In genomic region chr5:138339086-138339456, GRCh38 we compare ENCODE assay signal across 8 cellular contexts. TPM values are rescaled to one million over a fixed set of nuclear protein-coding genes. Genes with fewer than 3 reads are reported as not detected.
DNase-seq lines count a peak whose midpoint lies in the region; ATAC-seq, FAIRE-seq and TF ChIP-seq lines count a peak whose summit lies in the region.

No MANE protein-coding gene starts in this region.

- RAD21 ChIA-PET in GM12878 (lab: Charles Lee; ENCODE audit: unreplicated experiment): interaction anchor here (0.6 to 1.7 kb wide), 5 partner anchors 11 to 126 kb away, joined by 3 to 17 read pairs (median 4); partner anchors contain the start of genes CDC23 and KDM3B

- BruUV-seq in GM12878 (replicated peaks; lab: Mats Ljungman, UMichigan): TSS peak; percentile 64

- H3K4me1 ChIP-seq in HEK293 (ENCODE audit: control insufficient read depth, insufficient read depth, low read length) (peaks cover 8% of the 10 kb centered on the region), GM12878 (ENCODE audit: control insufficient read depth, insufficient read depth, low read length) (no peaks in the 10 kb centered on the region), liver (ENCODE audit: control insufficient read depth in 4 of 4, insufficient read depth in 4 of 4, low read length in 3 of 4) (peaks cover 1 to 13% (median 7%) of the 10 kb centered on the region in 4 donors), tibial artery (peaks cover 0 to 35% (median 24%) of the 10 kb centered on the region in 4 donors)

- H3K9me3 ChIP-seq in HEK293 (ENCODE audit: control insufficient read depth, insufficient read depth, low read depth, low read length) (no peaks in the 10 kb centered on the region), GM12878 (replicated peaks; ENCODE audit: control insufficient read depth, insufficient read depth, low read length) (no peaks in the 10 kb centered on the region), liver (ENCODE audit: control insufficient read depth in 4 of 4, low read length in 3 of 4) (no peaks in the 10 kb centered on the region), tibial artery (no peaks in the 10 kb centered on the region)

- H4K20me1 ChIP-seq in GM12878 (ENCODE audit: control insufficient read depth, insufficient read depth): 0 out of 2 replicates have a peak, but pooled peaks cover 3% of the 10 kb centered on the region

- peak overlapping the region; percentile 69 for H3K4me2 ChIP-seq in GM12878 (ENCODE audit: control insufficient read depth, insufficient read depth)

- no peaks in the 10 kb centered on the region for H3K27me3 ChIP-seq in GM12878 (replicated peaks in 1 of 2; ENCODE audit: control insufficient read depth in 2 of 2, insufficient read depth in 2 of 2, low read length in 1 of 2)
- no peaks in the 10 kb centered on the region for H3K27me3 ChIP-seq in liver (ENCODE audit: control insufficient read depth in 4 of 4, insufficient read depth in 4 of 4, low read length in 3 of 4)
- no peaks in the 10 kb centered on the region for H3K27me3 ChIP-seq in tibial artery

- no peak for DNase-seq in GM12878 (ENCODE audit: low read depth, low spot score)
- no peak for DNase-seq in tibial artery
- DNase-seq in DMS153 treated with DMSO at 0.1 percent for 48 hours (lab: John Stamatoyannopoulos, UW; ENCODE audit: unreplicated experiment): no peak
- DNase-seq in NCI-H774 (lab: John Stamatoyannopoulos, UW): no peak

- H3K27ac ChIP-seq in 22Rv1: peak overlapping the region; percentile 81
- peak overlapping the region; percentile 98; the same call in 1 of the 2 replicates for H3K27ac ChIP-seq in HEK293 (ENCODE audit: extremely low read depth, low read depth, low read length)
- peak overlapping the region; percentile 96 for H3K27ac ChIP-seq in GM12878 (ENCODE audit: control insufficient read depth, insufficient read depth)
- H3K27ac ChIP-seq in liver (ENCODE audit: low read depth in 1 of 2, low read length in 2 of 2): peak overlapping the region; percentile 95 to 99
- peak overlapping the region; percentile 95 to 98 for H3K27ac ChIP-seq in tibial artery

- no peak for TF ChIP-seq EP300 in GM12878 (IDR thresholded peaks at IDR 0.05; ENCODE audit: borderline replicate concordance in 1 of 2, control insufficient read depth in 1 of 2, low read depth in 2 of 2, low read length in 2 of 2)

- FAIRE-seq in GM12878 (lab: Jason Lieb, UNC): no peak

- H3K9ac ChIP-seq in GM12878 (ENCODE audit: control insufficient read depth, insufficient read depth, low read length) (peak overlapping the region; percentile 82), liver (ENCODE audit: low read depth in 1 of 2, low read length in 2 of 2) (peak overlapping the region; percentile 26 to 76)

- no peak for TF ChIP-seq POLR2A in GM12878 (IDR thresholded peaks at IDR 0.05; ENCODE audit: low read depth, low read length)

- H3K36me3 ChIP-seq in HEK293 (ENCODE audit: control insufficient read depth in 2 of 2, insufficient read depth in 1 of 2, low read length in 2 of 2) (peaks cover 23 to 45% of the 10 kb centered on the region in 2 experiments), GM12878 (ENCODE audit: control insufficient read depth in 2 of 2, insufficient read depth in 2 of 2, low read length in 1 of 2) (peaks cover 0 to 3% of the 10 kb centered on the region in 2 experiments; a peak in 2 of 4 replicates), liver (ENCODE audit: control insufficient read depth in 4 of 4, insufficient read depth in 3 of 4, low read depth in 1 of 4, low read length in 3 of 4) (peaks cover 0 to 14% (median 9%) of the 10 kb centered on the region in 4 donors), tibial artery (peaks cover 12 to 30% (median 18%) of the 10 kb centered on the region in 3 donors)

- 1% methylated on average over 8 of the region's 8 CpGs for WGBS in GM12878 (ENCODE audit: insufficient coverage, insufficient replicate concordance, low lambda C conversion rate, missing lambda C conversion rate)
- WGBS in liver: 53% methylated on average over 8 of the region's 8 CpGs

- peaks cover 35% of the 10 kb centered on the region for H3K79me2 ChIP-seq in GM12878 (ENCODE audit: control insufficient read depth, insufficient read depth, low read length)

- no peak overlapping the region for H2AFZ ChIP-seq in GM12878 (ENCODE audit: control insufficient read depth, low read depth, low read length)

- CTCF ChIA-PET in HEK293 (lab: Yijun Ruan, JAX) (interaction anchor here (2.2 to 17.0 kb wide), 2 partner anchors 13 to 116 kb away, joined by 8 to 273 read pairs; partner anchors contain the start of gene KDM3B), GM12878 (lab: Yijun Ruan, JAX) (interaction anchor here (0.6 to 9.1 kb wide), 8 partner anchors 9 to 274 kb away, joined by 3 to 266 read pairs (median 3); partner anchors contain the start of gene KDM3B)

- in situ Hi-C loops in GM12878 (cut with MboI): no loop called here

- SMC1A ChIA-PET in GM12878 (lab: Charles Lee; ENCODE audit: uncharacterized antibody, unreplicated experiment): interaction anchor here (0.6 to 6.1 kb wide), 6 partner anchors 10 to 161 kb away, joined by 3 to 102 read pairs (median 4); partner anchors contain the start of gene KDM3B

- intact Hi-C loops in GM12878 (cut with micrococcal nuclease; ENCODE audit: unreplicated experiment): loop anchor here (5.0 kb wide), 2 partner anchors 162 to 203 kb away; partner anchors contain the start of genes BRD8, ETF1 and KIF20A
- intact Hi-C loops in tibial artery (cut with DNase I; ENCODE audit: low total_unique reads): no loop called here

- ATAC-seq in GM12878: peak; percentile 5
- ATAC-seq in HG03280 (IDR thresholded peaks at IDR 0.05; ENCODE audit: unreplicated experiment): no peak

- POLR2A ChIA-PET in HEK293 (lab: Yijun Ruan, JAX): interaction anchor here (0.9 to 3.7 kb wide), 9 partner anchors 7 to 204 kb away, joined by 3 to 114 read pairs (median 6); partner anchors contain the start of genes CDC23, CDC25C, ETF1 and KDM3B
- POLR2A ChIA-PET in GM12878 (lab: Charles Lee): interaction anchor here (0.5 to 10.1 kb wide), 4 partner anchors 8 to 40 kb away, joined by 3 to 143 read pairs (median 6); partner anchors contain the start of genes CDC25C and KDM3B

- TF ChIP-seq RAD21 in GM12878 (IDR thresholded peaks at IDR 0.05; ENCODE audit: insufficient read depth, low read depth, low read length) (no peak), liver (IDR thresholded peaks at IDR 0.05) (no peak)

- TF ChIP-seq CTCF in 22Rv1 (IDR thresholded peaks at IDR 0.05) (no peak), HEK293 (tag by site-specific recombination; IDR thresholded peaks at IDR 0.05) (no peak), GM12878 (IDR thresholded peaks at IDR 0.05 in 2 of 3, conservative IDR thresholded peaks at IDR 0.05 in 1 of 3; ENCODE audit: control insufficient read depth in 2 of 3, extremely low read depth in 1 of 3, insufficient read depth in 1 of 3, low read depth in 3 of 3, low read length in 3 of 3) (no peak), liver (IDR thresholded peaks at IDR 0.05; ENCODE audit: low read depth, low read length, missing input control) (no peak), tibial artery (IDR thresholded peaks at IDR 0.05) (no peak)

- H3K4me3 ChIP-seq in HEK293 (ENCODE audit: low read depth, low read length) (peak overlapping the region; percentile 83), GM12878 (peak overlapping the region; percentile 90), liver (ENCODE audit: low read depth in 1 of 3, low read length in 3 of 3) (peak overlapping the region; percentile 73 to 86 (median 81)), tibial artery (peak overlapping the region; percentile 80 to 97)

RNA-seq across cellular contexts. Expression of gene FAM53C, which starts 1.0 kb away (rescaled TPM):
- total RNA-seq in GM12878 (2013; cell fraction: nucleolus; rRNA removed): 26.9 and 29.4 TPM in 2 replicates
- total RNA-seq in GM12878 (2014; rRNA removed) (25.6 and 29.4 TPM in 2 replicates), GM12878 (2014; rRNA removed; fragmentation: Illumina TruSeq; extraction: Trizol) (16.8 and 17.6 TPM in 2 replicates), GM12878 (2021) (27.9 and 31.3 TPM in 2 replicates), liver (10 to 100 TPM; 11.1 to 16.9 TPM)
- polyA plus RNA-seq in GM12878 (2011; ENCODE audit: low read depth): 22.9 TPM
- polyA plus RNA-seq in GM12878 (2011; rRNA removed) (21.8 and 29.3 TPM in 2 replicates), GM12878 (2014; fragmentation: Illumina TruSeq; extraction: Trizol) (20.1 and 22.5 TPM in 2 replicates), GM12878 (2014; fragmentation: Nextera tagmentation; extraction: Ambion mirVana) (1 to 10 TPM; 8.0 to 8.8 TPM), GM12878 (2014; rRNA removed) (21.3 and 22.0 TPM in 2 replicates), GM12878 (2016; fragmentation: Nextera tagmentation; extraction: Ambion mirVana) (10 to 100 TPM; 29.3 to 30.8 TPM), liver (1 to 10 TPM; 4.2 to 6.6 TPM)
- 25.3 and 31.6 TPM in 2 replicates for polyA plus RNA-seq in GM12878 (2011; cell fraction: cytosol; rRNA removed)
- polyA plus RNA-seq in GM12878 (2011; cell fraction: nucleus; rRNA removed): 32.4 and 38.4 TPM in 2 replicates
- 23.5 and 28.3 TPM in 2 replicates for polyA plus RNA-seq in GM12878 (2012)
- 33.6 and 37.1 TPM in 2 replicates for polyA minus RNA-seq in GM12878 (2011; rRNA and poly(A)+ RNA removed)
- polyA minus RNA-seq in GM12878 (2011; cell fraction: cytosol; rRNA and poly(A)+ RNA removed): 10.2 and 15.2 TPM in 2 replicates
- 16.6 and 21.1 TPM in 2 replicates for polyA minus RNA-seq in GM12878 (2011; cell fraction: nucleus; rRNA and poly(A)+ RNA removed)

RNA-seq across cellular contexts. Expression of gene CDC25C, which starts 7.5 kb away (rescaled TPM):
- 20.1 and 22.2 TPM in 2 replicates for total RNA-seq in GM12878 (2013; cell fraction: nucleolus; rRNA removed)
- total RNA-seq in GM12878 (2014; rRNA removed) (12.2 and 14.4 TPM in 2 replicates), GM12878 (2014; rRNA removed; fragmentation: Illumina TruSeq; extraction: Trizol) (15.1 and 15.4 TPM in 2 replicates), GM12878 (2021) (9.2 and 10.2 TPM in 2 replicates), liver (1 to 10 TPM in 1 of 2 donors, not detected in 1; 6.9 TPM)
- 5.7 TPM for polyA plus RNA-seq in GM12878 (2011; ENCODE audit: low read depth)
- polyA plus RNA-seq in GM12878 (2011; rRNA removed) (30.7 and 38.9 TPM in 2 replicates), GM12878 (2014; fragmentation: Illumina TruSeq; extraction: Trizol) (15.9 and 21.4 TPM in 2 replicates), GM12878 (2014; fragmentation: Nextera tagmentation; extraction: Ambion mirVana) (10 to 100 TPM; 14.0 to 14.3 TPM), GM12878 (2014; rRNA removed) (11.4 and 11.6 TPM in 2 replicates), GM12878 (2016; fragmentation: Nextera tagmentation; extraction: Ambion mirVana) (10 to 100 TPM; 15.5 to 15.9 TPM), liver (under 1 TPM; 0.49 to 0.59 TPM)
- polyA plus RNA-seq in GM12878 (2011; cell fraction: cytosol; rRNA removed): 18.7 and 21.1 TPM in 2 replicates
- polyA plus RNA-seq in GM12878 (2011; cell fraction: nucleus; rRNA removed): 19.3 and 20.4 TPM in 2 replicates
- polyA plus RNA-seq in GM12878 (2012): 4.4 and 8.1 TPM in 2 replicates
- polyA minus RNA-seq in GM12878 (2011; rRNA and poly(A)+ RNA removed): 21.7 and 22.5 TPM in 2 replicates
- 7.2 and 8.8 TPM in 2 replicates for polyA minus RNA-seq in GM12878 (2011; cell fraction: cytosol; rRNA and poly(A)+ RNA removed)
- polyA minus RNA-seq in GM12878 (2011; cell fraction: nucleus; rRNA and poly(A)+ RNA removed): 11.6 and 13.6 TPM in 2 replicates

RNA-seq across cellular contexts. Expression of gene KDM3B, which starts 13.4 kb away (rescaled TPM):
- 82.4 and 90.1 TPM in 2 replicates for total RNA-seq in GM12878 (2013; cell fraction: nucleolus; rRNA removed)
- total RNA-seq in GM12878 (2014; rRNA removed): 30.3 and 32.0 TPM in 2 replicates
- total RNA-seq in GM12878 (2014; rRNA removed; fragmentation: Illumina TruSeq; extraction: Trizol): 30.5 and 30.9 TPM in 2 replicates
- 41.0 and 43.1 TPM in 2 replicates for total RNA-seq in GM12878 (2021)
- polyA plus RNA-seq in GM12878 (2011; ENCODE audit: low read depth): 24.3 TPM
- 31.3 and 35.0 TPM in 2 replicates for polyA plus RNA-seq in GM12878 (2011; rRNA removed)
- 16.1 and 20.2 TPM in 2 replicates for polyA plus RNA-seq in GM12878 (2011; cell fraction: cytosol; rRNA removed)
- polyA plus RNA-seq in GM12878 (2011; cell fraction: nucleus; rRNA removed): 32.7 and 33.7 TPM in 2 replicates
- 24.3 and 27.3 TPM in 2 replicates for polyA plus RNA-seq in GM12878 (2012)
- 45.7 and 52.5 TPM in 2 replicates for polyA plus RNA-seq in GM12878 (2014; fragmentation: Illumina TruSeq; extraction: Trizol)
- polyA plus RNA-seq in GM12878 (2014; fragmentation: Nextera tagmentation; extraction: Ambion mirVana): 1 to 10 TPM; 8.5 to 9.6 TPM
- 26.7 and 27.7 TPM in 2 replicates for polyA plus RNA-seq in GM12878 (2014; rRNA removed)
- polyA plus RNA-seq in GM12878 (2016; fragmentation: Nextera tagmentation; extraction: Ambion mirVana): 10 to 100 TPM; 13.9 to 14.8 TPM
- 50.0 and 67.0 TPM in 2 replicates for polyA minus RNA-seq in GM12878 (2011; rRNA and poly(A)+ RNA removed)
- 20.2 and 25.3 TPM in 2 replicates for polyA minus RNA-seq in GM12878 (2011; cell fraction: cytosol; rRNA and poly(A)+ RNA removed)
- polyA minus RNA-seq in GM12878 (2011; cell fraction: nucleus; rRNA and poly(A)+ RNA removed): 18.3 and 29.3 TPM in 2 replicates
- total RNA-seq in liver: 10 to 100 TPM; 29.2 to 39.6 TPM
- 1 to 10 TPM; 6.8 to 8.4 TPM for polyA plus RNA-seq in liver
